Comparison of ENCODE assay signal across 23 cellular contexts in genomic region chr7:6171532-6172330, GRCh38.
A peak's percentile ranks its signal among the peaks of the same experiment; 100 is the strongest.
DNase-seq lines count a peak whose midpoint lies in the region; ATAC-seq and TF ChIP-seq lines count a peak whose summit lies in the region.
"Had no signal": no experiment of that assay in that cellular context is flagged by ENCODE, and none has a peak within 500 bp of the region (broad histone marks: within the 10 kb centered on the region; RNA-seq: fewer than 3 reads in every experiment).

No MANE protein-coding gene starts in this region.

- no peaks in the 10 kb centered on the region for H3K27me3 ChIP-seq in dorsolateral prefrontal cortex
- no peaks in the 10 kb centered on the region for H3K27me3 ChIP-seq in mesenchymal stem cell (ENCODE audit: control insufficient read depth in 1 of 2, insufficient read depth in 1 of 2, low read length in 2 of 2)
- H3K27me3 ChIP-seq: esophagus muscularis mucosa, pancreas, suprapubic skin had no signal

- no peak overlapping the region for H3K4me3 Mint-ChIP-seq in stimulated activated effector memory CD8-positive, alpha-beta T cell treated with anti-CD3 and anti-CD28 coated beads, Interleukin-12 subunit alpha, Interleukin-12 subunit beta, amount 100 ng/mL, for 72 hours

- H3K4me3 ChIP-seq in dorsolateral prefrontal cortex = peak overlapping the region in 39 of 59 donors; percentile 2 to 61 (median 37)
- H3K4me3 ChIP-seq in mesenchymal stem cell (ENCODE audit: insufficient read depth in 1 of 2, low read depth in 1 of 2, low read length in 2 of 2) = no peak overlapping the region
- H3K4me3 ChIP-seq: esophagus muscularis mucosa, SK-N-MC, smooth muscle cell, suprapubic skin had no signal

- H2BK5ac ChIP-seq in mesenchymal stem cell (ENCODE audit: low read depth, low read length, poor library complexity, severe bottlenecking) = no peak overlapping the region

- intact Hi-C loops in dorsolateral prefrontal cortex (cut with DNase I) = loop anchor here in 1 of 2 donors (5.0 kb wide), 1 partner anchor 101 kb away; the partner anchor contains the start of gene CYTH3

- no peak overlapping the region for H2BK120ac ChIP-seq in mesenchymal stem cell (ENCODE audit: low read depth, low read length)

- TF ChIP-seq CTCF in dorsolateral prefrontal cortex (IDR thresholded peaks at IDR 0.05 in 54 of 56, conservative IDR thresholded peaks at IDR 0.05 in 2 of 56; ENCODE audit: low read depth in 1 of 56, partially characterized antibody in 56 of 56) = no peak

- H2BK15ac ChIP-seq in mesenchymal stem cell (ENCODE audit: low read depth, poor library complexity, severe bottlenecking) = no peak overlapping the region

- no peak overlapping the region for H4K8ac ChIP-seq in mesenchymal stem cell (ENCODE audit: low read length)

- no peaks in the 10 kb centered on the region for H3K9me3 Mint-ChIP-seq in stimulated activated effector memory CD8-positive, alpha-beta T cell treated with anti-CD3 and anti-CD28 coated beads, Interleukin-12 subunit alpha, Interleukin-12 subunit beta, amount 100 ng/mL, for 72 hours

- H2BK12ac ChIP-seq in mesenchymal stem cell (ENCODE audit: low read length in 2 of 2) = no peak overlapping the region

- no peak overlapping the region for H2AK5ac ChIP-seq in mesenchymal stem cell (ENCODE audit: low read length, severe bottlenecking)

- DNase-seq in NCI-H82 (lab: John Stamatoyannopoulos, UW) (peak; percentile 14), NCI-H82 treated with DMSO at 0.1 percent for 48 hours (lab: John Stamatoyannopoulos, UW; ENCODE audit: unreplicated experiment) (no peak), dorsolateral prefrontal cortex (peak in 1 of 10 donors; percentile 37), mesenchymal stem cell (no peak), HT-29 (ENCODE audit: low spot score) (no peak), NCI-H524 treated with DMSO at 0.1 percent for 48 hours (lab: John Stamatoyannopoulos, UW) (no peak)
- no peak for DNase-seq in stimulated activated effector memory CD8-positive, alpha-beta T cell treated with anti-CD3 and anti-CD28 coated beads, Interleukin-12 subunit alpha, Interleukin-12 subunit beta, amount 100 ng/mL, for 72 hours (ENCODE audit: low spot score in 2 of 2)
- DNase-seq in activated effector memory CD4-positive, alpha-beta T cell treated with anti-CD3 and anti-CD28 coated beads, Interleukin-2, amount 50 U/mL, for 16 hours = no peak
- DNase-seq: activated CD4-positive, alpha-beta T cell treated with anti-CD3 and anti-CD28 coated beads for 48 hours; activated CD8-positive, alpha-beta memory T cell treated with anti-CD3 and anti-CD28 coated beads, Interleukin-2, amount 50 U/mL, for 48 hours; activated naive CD4-positive, alpha-beta T cell; GF-D8; KG1; NCI-H2029 treated with DMSO at 0.1 percent for 48 hours; NCI-H524; stimulated activated CD4-positive, alpha-beta T cell treated with anti-CD3 and anti-CD28 coated beads, Interleukin-4, amount 100 ng/mL, for 4 hours; stimulated activated CD8-positive, alpha-beta memory T cell treated with anti-CD3 and anti-CD28 coated beads, Interleukin-4, amount 100 ng/mL, for 48 hours had no signal

- H3K4me1 ChIP-seq in mesenchymal stem cell (ENCODE audit: control insufficient read depth, insufficient read depth, low read depth, low read length) = peaks cover 5% of the 10 kb centered on the region
- H3K4me1 ChIP-seq: pancreas had no signal

- H3K79me1 ChIP-seq in mesenchymal stem cell (replicated peaks; ENCODE audit: low read length, poor library complexity, severe bottlenecking) = peaks cover 8% of the 10 kb centered on the region

- peak overlapping the region; percentile 41 for H4K91ac ChIP-seq in mesenchymal stem cell (ENCODE audit: low read length)

- peaks cover 5% of the 10 kb centered on the region for H3K4me1 Mint-ChIP-seq in stimulated activated effector memory CD8-positive, alpha-beta T cell treated with anti-CD3 and anti-CD28 coated beads, Interleukin-12 subunit alpha, Interleukin-12 subunit beta, amount 100 ng/mL, for 72 hours

- H3K18ac ChIP-seq in mesenchymal stem cell (ENCODE audit: low read depth in 1 of 2, low read length in 2 of 2) = no peak overlapping the region

- no peak overlapping the region for H3K23ac ChIP-seq in mesenchymal stem cell (ENCODE audit: low read length in 2 of 2)

- H2AFZ ChIP-seq in mesenchymal stem cell (ENCODE audit: low read depth, low read length) = no peak overlapping the region

- H3K27ac Mint-ChIP-seq in stimulated activated effector memory CD8-positive, alpha-beta T cell treated with anti-CD3 and anti-CD28 coated beads, Interleukin-12 subunit alpha, Interleukin-12 subunit beta, amount 100 ng/mL, for 72 hours = peak overlapping the region; percentile 43

- H3K14ac ChIP-seq in mesenchymal stem cell (ENCODE audit: low read length in 2 of 2) = peak overlapping the region in 1 of 2 experiments; percentile 46

- 67% methylated on average over 24 of the region's 24 CpGs for WGBS in mesenchymal stem cell

- peaks cover 6% of the 10 kb centered on the region for H3K36me3 Mint-ChIP-seq in stimulated activated effector memory CD8-positive, alpha-beta T cell treated with anti-CD3 and anti-CD28 coated beads, Interleukin-12 subunit alpha, Interleukin-12 subunit beta, amount 100 ng/mL, for 72 hours

- H3K9ac ChIP-seq in mesenchymal stem cell (ENCODE audit: low read length) = no peak overlapping the region

- H3K4me2 ChIP-seq in mesenchymal stem cell (ENCODE audit: low read length, poor library complexity, severe bottlenecking) = no peak overlapping the region
- H3K4me2 ChIP-seq: smooth muscle cell had no signal

- H3K36me3 ChIP-seq in mesenchymal stem cell (ENCODE audit: control insufficient read depth in 1 of 2, insufficient read depth in 2 of 2, low read depth in 1 of 2, low read length in 2 of 2) = peaks cover 61 to 64% of the 10 kb centered on the region in 2 experiments
- H3K36me3 ChIP-seq: pancreas had no signal

- H3K9me3 ChIP-seq in mesenchymal stem cell (ENCODE audit: control insufficient read depth, low read length) = no peaks in the 10 kb centered on the region
- H3K9me3 ChIP-seq: esophagus muscularis mucosa, pancreas, suprapubic skin had no signal

- ATAC-seq in stimulated activated effector memory CD8-positive, alpha-beta T cell treated with anti-CD3 and anti-CD28 coated beads, Interleukin-12 subunit alpha, Interleukin-12 subunit beta, amount 100 ng/mL, for 72 hours = no peak

- H3K27ac ChIP-seq in dorsolateral prefrontal cortex = peak overlapping the region in 46 of 59 donors; percentile 1 to 80 (median 54)
- no peak overlapping the region for H3K27ac ChIP-seq in mesenchymal stem cell (ENCODE audit: low read length, poor library complexity, severe bottlenecking)
- H3K27ac ChIP-seq: 22Rv1, esophagus muscularis mucosa, pancreas, SK-N-MC, suprapubic skin had no signal

- no peak overlapping the region for H3K4ac ChIP-seq in mesenchymal stem cell (ENCODE audit: low read depth in 1 of 2, low read length in 2 of 2)

Comparison
In these comparisons a context has a peak if more than half of its experiments do, and no peak if none do; other contexts are left out.
1. H3K4me3 ChIP-seq: peak in dorsolateral prefrontal cortex (39 of 59); none in mesenchymal stem cell (0 of 2).